7 cellular contexts compared by ENCODE assay signal in genomic region chr18:23448291-23448690, GRCh38.
"Had no signal": no experiment of that assay in that cellular context is flagged by ENCODE, and none has a peak within 500 bp of the region (broad histone marks: within the 10 kb centered on the region; RNA-seq: fewer than 3 reads in every experiment).

No MANE protein-coding gene starts in this region.

- H3K9ac ChIP-seq: KMS-11 had no signal

- FAIRE-seq: HTR-8/SVneo, K562 had no signal

- H3K4me2 ChIP-seq: KMS-11 had no signal

- ATAC-seq: K562 had no signal

- H3K27ac ChIP-seq: HL-60, KMS-11 had no signal

- DNase-seq: IMR-90, KBM-7, KG1 had no signal

- H3K4me3 ChIP-seq: K562 had no signal
